8 cellular contexts compared by ENCODE assay signal in genomic region chr1:200184196-200184595, GRCh38.
DNase-seq lines count a peak whose midpoint lies in the region; ATAC-seq and TF ChIP-seq lines count a peak whose summit lies in the region.

No MANE protein-coding gene starts in this region.

- H3K9me2 ChIP-seq in PC-3 (replicated peaks; ENCODE audit: low read length): no peaks in the 10 kb centered on the region

- intact Hi-C loops in PC-3 (cut with micrococcal nuclease): loop anchor here (1.0 to 5.0 kb wide), 4 partner anchors 45 to 402 kb away; no protein-coding TSS in a partner anchor

- peak overlapping the region; percentile 63 for H3K27ac ChIP-seq in PC-3 (ENCODE audit: low read length)

- POLR2A ChIA-PET in PC-3 (lab: Charles Lee; ENCODE audit: unreplicated experiment): no interaction called here

- H3K4me2 ChIP-seq in PC-3 (ENCODE audit: low read length): peak overlapping the region; percentile 55

- H3K27me3 ChIP-seq in PC-3 (ENCODE audit: low read length): no peaks in the 10 kb centered on the region

- CTCF ChIA-PET in PC-3 (lab: Charles Lee): interaction anchor here (0.6 to 1.7 kb wide), 3 partner anchors 26 to 112 kb away, joined by 3 to 10 read pairs (median 4); no protein-coding TSS in a partner anchor

- no peak for TF ChIP-seq CTCF in PC-3 (conservative IDR thresholded peaks at IDR 0.05; ENCODE audit: low read depth, low read length)

- H3K4me1 ChIP-seq in PC-3 (ENCODE audit: insufficient read depth, low read length): peaks cover 54% of the 10 kb centered on the region

- no peaks in the 10 kb centered on the region for H4K20me1 ChIP-seq in PC-3 (ENCODE audit: low read length)

- H3K9ac ChIP-seq in PC-3 (ENCODE audit: low read length): peak overlapping the region; percentile 13; the same call in 1 of the 2 replicates

- ATAC-seq in PC-3 (peak; percentile 64), HG03139 (IDR thresholded peaks at IDR 0.05; ENCODE audit: unreplicated experiment) (no peak), GM21825 (IDR thresholded peaks at IDR 0.05; ENCODE audit: unreplicated experiment) (no peak)

- peaks cover 12% of the 10 kb centered on the region for H3F3A ChIP-seq in PC-3 (ENCODE audit: low read length, unreplicated experiment)

- H3K79me2 ChIP-seq in PC-3 (ENCODE audit: low read length): no peaks in the 10 kb centered on the region

- H3K36me3 ChIP-seq in PC-3 (ENCODE audit: low read depth, low read length): no peaks in the 10 kb centered on the region

- peak overlapping the region; percentile 1; the same call in 1 of the 2 replicates for H3K4me3 ChIP-seq in PC-3 (ENCODE audit: low read length)

- no TSS peak for BruUV-seq in PC-3 (replicated peaks; lab: Mats Ljungman, UMichigan)

- no peak overlapping the region for H2AFZ ChIP-seq in PC-3 (ENCODE audit: low read length)

- no peaks in the 10 kb centered on the region for H3K9me3 ChIP-seq in PC-3 (ENCODE audit: low read length)

- DNase-seq in NCI-H2196 (lab: John Stamatoyannopoulos, UW; ENCODE audit: unreplicated experiment): peak; percentile 8
- DNase-seq in NCI-H2196 treated with DMSO at 0.1 percent for 48 hours (lab: John Stamatoyannopoulos, UW; ENCODE audit: unreplicated experiment): no peak
- DNase-seq in PC-3: peak; percentile 100
- peak; percentile 87 for DNase-seq in fibroblast of peridontal ligament (ENCODE audit: extremely low read depth)
- DNase-seq in renal cortical epithelial cell (ENCODE audit: low read depth): peak; percentile 98
- DNase-seq in activated CD8-positive, alpha-beta memory T cell treated with anti-CD3 and anti-CD28 coated beads for 24 hours: no peak

Comparison
In these comparisons a context has a peak if more than half of its experiments do, and no peak if none do; other contexts are left out.
1. DNase-seq: peak in NCI-H2196 (single experiment), PC-3 (single experiment), fibroblast of peridontal ligament (single experiment) and renal cortical epithelial cell (single experiment); none in NCI-H2196 treated with DMSO at 0.1 percent for 48 hours (single experiment) and activated CD8-positive, alpha-beta memory T cell treated with anti-CD3 and anti-CD28 coated beads for 24 hours (single experiment).